In genomic region chr7:80453699-80454340, GRCh38 we compare ENCODE assay signal across 8 cellular contexts. TPM values are rescaled to one million over a fixed set of nuclear protein-coding genes. Genes with fewer than 3 reads are reported as not detected.
A peak's percentile ranks its signal among the peaks of the same experiment; 100 is the strongest.
DNase-seq lines count a peak whose midpoint lies in the region; ATAC-seq and TF ChIP-seq lines count a peak whose summit lies in the region.

No MANE protein-coding gene starts in this region.

- intact Hi-C loops in heart left ventricle (cut with DNase I) (loop anchor here in 3 of 10 donors (2.0 to 10.0 kb wide), 3 partner anchors 21 to 392 kb away; no protein-coding TSS in a partner anchor), left cardiac atrium (cut with DNase I) (no loop called here), OCI-LY7 (cut with micrococcal nuclease; ENCODE audit: unreplicated experiment) (loop anchor here (5.0 kb wide), 1 partner anchor 397 kb away; no protein-coding TSS in a partner anchor), transverse colon (cut with DNase I; ENCODE audit: low total_unique reads) (no loop called here)

- no peaks in the 10 kb centered on the region for H3K27me3 ChIP-seq in heart left ventricle
- H3K27me3 ChIP-seq in transverse colon, result no peaks in the 10 kb centered on the region

- H3K9me3 ChIP-seq in heart left ventricle, result no peaks in the 10 kb centered on the region
- no peaks in the 10 kb centered on the region for H3K9me3 ChIP-seq in OCI-LY7 (ENCODE audit: low read length)
- no peaks in the 10 kb centered on the region for H3K9me3 ChIP-seq in transverse colon

- H2AFZ ChIP-seq in OCI-LY7 (ENCODE audit: low read length), result no peak overlapping the region

- H3K36me3 ChIP-seq in heart left ventricle, result no peaks in the 10 kb centered on the region
- no peaks in the 10 kb centered on the region for H3K36me3 ChIP-seq in OCI-LY7 (ENCODE audit: insufficient read depth, low read length)
- H3K36me3 ChIP-seq in transverse colon, result no peaks in the 10 kb centered on the region

- no peak for TF ChIP-seq EP300 in transverse colon (IDR thresholded peaks at IDR 0.05; ENCODE audit: low read depth)

- CTCF ChIA-PET in OCI-LY7 (lab: Charles Lee; ENCODE audit: unreplicated experiment), result no interaction called here

- H3K79me2 ChIP-seq in OCI-LY7 (ENCODE audit: insufficient read depth, low read depth, low read length), result no peaks in the 10 kb centered on the region

- POLR2A ChIA-PET in OCI-LY7 (lab: Charles Lee), result no interaction called here

- H3K27ac ChIP-seq in heart left ventricle (no peak overlapping the region), OCI-LY7 (ENCODE audit: low read depth, low read length, poor library complexity, severe bottlenecking) (no peak overlapping the region), transverse colon (no peak overlapping the region)

- no peak for TF ChIP-seq POLR2A in heart left ventricle (IDR thresholded peaks at IDR 0.05)
- no peak for TF ChIP-seq POLR2A in transverse colon (IDR thresholded peaks at IDR 0.05)

- 62 to 72% (median 67%) methylated on average over 2 of the region's 2 CpGs for WGBS in heart left ventricle, 4 donors
- WGBS in transverse colon (ENCODE audit: low coverage in 1 of 2), 2 donors, result 56 to 79% methylated on average over 2 of the region's 2 CpGs

- ATAC-seq in heart left ventricle (no peak), left cardiac atrium (no peak), HG03460 (IDR thresholded peaks at IDR 0.05; ENCODE audit: unreplicated experiment) (no peak)

- peak in 11 of 12 donors; percentile 26 to 66 (median 53) for TF ChIP-seq CTCF in heart left ventricle (IDR thresholded peaks at IDR 0.05)
- TF ChIP-seq CTCF in OCI-LY7 (conservative IDR thresholded peaks at IDR 0.05; ENCODE audit: low read length), result peak; percentile 75
- peak; percentile 48 for TF ChIP-seq CTCF in fibroblast of the aortic adventitia (IDR thresholded peaks at IDR 0.05; ENCODE audit: insufficient read depth, low read length)
- TF ChIP-seq CTCF in transverse colon (IDR thresholded peaks at IDR 0.05), result peak in 3 of 5 experiments; percentile 17 to 36 (median 35)

- H3K4me1 ChIP-seq in heart left ventricle (no peaks in the 10 kb centered on the region), OCI-LY7 (ENCODE audit: insufficient read depth, low read length, poor library complexity, severe bottlenecking) (no peaks in the 10 kb centered on the region), transverse colon (peaks cover 0 to 20% (median 0%) of the 10 kb centered on the region in 4 donors)

- DNase-seq in heart left ventricle (no peak), left cardiac atrium (no peak), OCI-LY7 (ENCODE audit: low spot score) (peak; percentile 8), fibroblast of the aortic adventitia (ENCODE audit: low read depth) (peak; percentile 61), transverse colon (no peak), GDM1 (lab: John Stamatoyannopoulos, UW) (no peak), NK-92 (lab: John Stamatoyannopoulos, UW; ENCODE audit: unreplicated experiment) (no peak)

- no TSS peak for BruUV-seq in OCI-LY7 (replicated peaks; lab: Mats Ljungman, UMichigan)

- H4K20me1 ChIP-seq in OCI-LY7 (ENCODE audit: insufficient read depth, low read length), result no peaks in the 10 kb centered on the region

- in situ Hi-C loops in transverse colon (cut with MboI; ENCODE audit: low pct_ligation_motif_present in 1 of 4, low pct_unique_long_range_greater_than_20kb in 1 of 4, low sequenced_read_pairs in 3 of 4), result no loop called here

- no peak overlapping the region for H3K4me2 ChIP-seq in OCI-LY7 (ENCODE audit: low read length)

- no peak overlapping the region for H3K4me3 ChIP-seq in heart left ventricle
- no peak overlapping the region for H3K4me3 ChIP-seq in OCI-LY7 (ENCODE audit: low read depth, low read length, poor library complexity, severe bottlenecking)
- no peak overlapping the region for H3K4me3 ChIP-seq in fibroblast of the aortic adventitia (ENCODE audit: low read depth, low read length)
- no peak overlapping the region for H3K4me3 ChIP-seq in transverse colon

- H3K9me2 ChIP-seq in OCI-LY7 (ENCODE audit: insufficient read depth, low read length), result no peaks in the 10 kb centered on the region

RNA-seq across cellular contexts. Expression of gene GNAT3, which starts 58.0 kb away (rescaled TPM):
- total RNA-seq in heart left ventricle, result not detected
- not detected for polyA plus RNA-seq in heart left ventricle
- not detected for total RNA-seq in left cardiac atrium
- total RNA-seq in OCI-LY7 (2014; rRNA removed; shearing (Covaris generic)), result not detected in 2 replicates
- total RNA-seq in OCI-LY7 (2022), result not detected in 2 replicates
- total RNA-seq in fibroblast of the aortic adventitia (ENCODE audit: low replicate concordance), result not detected in 2 replicates
- total RNA-seq in transverse colon, result not detected

Comparison
In these comparisons a context has a peak if more than half of its experiments do, and no peak if none do; other contexts are left out.
1. DNase-seq: peak in OCI-LY7 (single experiment) and fibroblast of the aortic adventitia (single experiment); none in heart left ventricle (0 of 5), left cardiac atrium (single experiment), transverse colon (single experiment), GDM1 (single experiment) and NK-92 (single experiment).
2. Peak in every context shown above with its lines, with median percentiles within 50 percentile points of each other: CTCF ChIP-seq.